Comparison of ENCODE assay signal across 9 cellular contexts in the genomic region with DNA sequence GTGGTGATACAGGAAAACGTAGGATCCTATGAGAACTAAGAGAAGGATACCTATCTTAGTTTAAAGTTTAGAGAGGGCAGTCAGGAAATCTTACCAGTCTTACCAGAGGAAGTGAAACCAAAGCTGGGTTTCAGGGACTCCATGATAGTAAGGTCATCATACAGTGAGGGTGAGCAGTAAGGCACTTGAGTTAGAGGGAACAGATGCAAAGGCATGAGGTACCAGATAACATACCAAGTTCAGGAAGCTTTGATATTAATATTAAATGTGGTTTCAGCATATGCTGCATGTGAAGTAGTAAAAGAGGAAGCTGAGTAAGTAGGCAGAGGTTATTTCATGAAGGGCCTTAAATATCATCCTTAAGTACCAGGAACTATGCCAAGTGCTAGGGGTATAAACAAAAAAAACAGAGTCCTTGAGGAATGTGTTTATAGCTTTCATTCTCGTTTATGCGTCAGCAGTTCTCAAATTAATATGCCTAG. TPM values are rescaled to one million over a fixed set of nuclear protein-coding genes. Genes with fewer than 3 reads are reported as not detected.
A peak's percentile ranks its signal among the peaks of the same experiment; 100 is the strongest.
DNase-seq lines count a peak whose midpoint lies in the region; ATAC-seq, FAIRE-seq and TF ChIP-seq lines count a peak whose summit lies in the region.
"Had no signal": no experiment of that assay in that cellular context is flagged by ENCODE, and none has a peak within 500 bp of the region (broad histone marks: within the 10 kb centered on the region; RNA-seq: fewer than 3 reads in every experiment).

No MANE protein-coding gene starts in this region.

- SMC1A ChIA-PET in GM12878 (lab: Charles Lee; ENCODE audit: uncharacterized antibody, unreplicated experiment) = interaction anchor here (1.0 to 2.0 kb wide), 4 partner anchors 10 to 16 kb away, joined by 3 to 16 read pairs (median 4); no protein-coding TSS in a partner anchor

- H3K36me3 ChIP-seq in GM12878 (ENCODE audit: control insufficient read depth in 2 of 2, insufficient read depth in 2 of 2, low read length in 1 of 2) = no peaks in the 10 kb centered on the region

- peak in 1 of 2 experiments; percentile 84; a peak in 2 of 4 replicates for TF ChIP-seq EP300 in GM12878 (IDR thresholded peaks at IDR 0.05; ENCODE audit: borderline replicate concordance in 1 of 2, control insufficient read depth in 1 of 2, low read depth in 2 of 2, low read length in 2 of 2)

- 7% methylated on average over 3 of the region's 3 CpGs for WGBS in GM12878 (ENCODE audit: insufficient coverage, insufficient replicate concordance, low lambda C conversion rate, missing lambda C conversion rate)

- intact Hi-C loops in GM12878 (cut with micrococcal nuclease; ENCODE audit: unreplicated experiment) (loop anchor here (1.0 to 2.0 kb wide), 2 partner anchors 9 to 14 kb away; no protein-coding TSS in a partner anchor), posterior vena cava (cut with DNase I) (no loop called here)

- peak; percentile 94 for FAIRE-seq in GM12878 (lab: Jason Lieb, UNC)

- RAD21 ChIA-PET in GM12878 (lab: Charles Lee; ENCODE audit: unreplicated experiment) = interaction anchor here (1.3 to 1.4 kb wide), 2 partner anchors 9 to 15 kb away, joined by 5 to 11 read pairs; no protein-coding TSS in a partner anchor

- TF ChIP-seq RAD21 in GM12878 (IDR thresholded peaks at IDR 0.05; ENCODE audit: insufficient read depth, low read depth, low read length) = no peak

- no peaks in the 10 kb centered on the region for H3K9me3 ChIP-seq in GM12878 (replicated peaks; ENCODE audit: control insufficient read depth, insufficient read depth, low read length)

- H3K9ac ChIP-seq in GM12878 (ENCODE audit: control insufficient read depth, insufficient read depth, low read length) = no peak overlapping the region

- H2AFZ ChIP-seq in GM12878 (ENCODE audit: control insufficient read depth, low read depth, low read length) = no peak overlapping the region

- H3K27ac ChIP-seq in GM12878 (ENCODE audit: control insufficient read depth, insufficient read depth) = peak overlapping the region; percentile 49; the same call in 1 of the 2 replicates

- TF ChIP-seq CTCF in GM12864 (IDR thresholded peaks at IDR 0.05; ENCODE audit: low read depth, low read length, missing control alignments) (no peak), GM12878 (IDR thresholded peaks at IDR 0.05 in 2 of 3, conservative IDR thresholded peaks at IDR 0.05 in 1 of 3; ENCODE audit: control insufficient read depth in 2 of 3, extremely low read depth in 1 of 3, insufficient read depth in 1 of 3, low read depth in 3 of 3, low read length in 3 of 3) (no peak)

- peaks cover 6% of the 10 kb centered on the region for H3K4me1 ChIP-seq in GM12878 (ENCODE audit: control insufficient read depth, insufficient read depth, low read length)

- ATAC-seq in GM21423 (IDR thresholded peaks at IDR 0.05; ENCODE audit: unreplicated experiment) (peak; percentile 99), HG03520 (IDR thresholded peaks at IDR 0.05; ENCODE audit: unreplicated experiment) (peak; percentile 100), GM12878 (peak; percentile 99)

- DNase-seq in GM12864 (ENCODE audit: low read depth) = peak; percentile 69
- DNase-seq in GM12878 (ENCODE audit: low read depth, low spot score) = peak; percentile 78
- no peak for DNase-seq in NCI-H446 (lab: John Stamatoyannopoulos, UW)
- no peak for DNase-seq in GOT3 (lab: John Stamatoyannopoulos, UW)
- DNase-seq in NCI-H446 treated with DMSO at 0.1 percent for 48 hours (lab: John Stamatoyannopoulos, UW) = no peak
- DNase-seq in posterior vena cava (ENCODE audit: low spot score) = no peak

- H4K20me1 ChIP-seq in GM12878 (ENCODE audit: control insufficient read depth, insufficient read depth) = no peaks in the 10 kb centered on the region

- TSS peak; percentile 45 for BruUV-seq in GM12878 (replicated peaks; lab: Mats Ljungman, UMichigan)

- H3K27me3 ChIP-seq in GM12878 (replicated peaks in 1 of 2; ENCODE audit: control insufficient read depth in 2 of 2, insufficient read depth in 2 of 2, low read length in 1 of 2) = no peaks in the 10 kb centered on the region

- H3K79me2 ChIP-seq in GM12878 (ENCODE audit: control insufficient read depth, insufficient read depth, low read length) = no peaks in the 10 kb centered on the region; the same call in none of the 2 replicates

- POLR2A ChIA-PET in GM12878 (lab: Charles Lee) = interaction anchor here (1.1 kb wide), 1 partner anchor 11 kb away, joined by 3 read pairs; no protein-coding TSS in a partner anchor

- H3K4me3 ChIP-seq in GM12864 (ENCODE audit: low read depth, low read length) = no peak overlapping the region
- no peak overlapping the region for H3K4me3 ChIP-seq in GM12878
- H3K4me3 ChIP-seq: skin epidermis had no signal

- TF ChIP-seq POLR2A in GM12878 (IDR thresholded peaks at IDR 0.05; ENCODE audit: low read depth, low read length) = no peak

- peak overlapping the region; percentile 65 for H3K4me2 ChIP-seq in GM12878 (ENCODE audit: control insufficient read depth, insufficient read depth)

- in situ Hi-C loops in GM12878 (cut with MboI) = no loop called here

- CTCF ChIA-PET in GM12878 (lab: Yijun Ruan, JAX) = interaction anchor here (0.5 to 1.2 kb wide), 3 partner anchors 11 to 109 kb away, joined by 3 to 5 read pairs (median 4); no protein-coding TSS in a partner anchor

TF ChIP-seq in GM12878, 131 proteins besides CTCF, POLR2A, EP300 and RAD21 (continues in another document):
- TF ChIP-seq BACH1 (IDR thresholded peaks at IDR 0.05; ENCODE audit: borderline replicate concordance) = no peak
- no peak for TF ChIP-seq NFXL1 (IDR thresholded peaks at IDR 0.05; ENCODE audit: borderline replicate concordance)
- peak; percentile 89 for TF ChIP-seq IRF4 (IDR thresholded peaks at IDR 0.05; ENCODE audit: low read depth, low read length)
- no peak for TF ChIP-seq BHLHE40 (IDR thresholded peaks at IDR 0.05; ENCODE audit: borderline replicate concordance in 1 of 2, low read depth in 2 of 2, low read length in 1 of 2)
- no peak; the same call in 1 of the 2 replicates for TF ChIP-seq NR2F1 (conservative IDR thresholded peaks at IDR 0.05)
- no peak for TF ChIP-seq FOXK2 (IDR thresholded peaks at IDR 0.05)
- TF ChIP-seq LARP7 (IDR thresholded peaks at IDR 0.05) = no peak
- peak; percentile 62; the same call in 1 of the 2 replicates for TF ChIP-seq BCL11A (IDR thresholded peaks at IDR 0.05; ENCODE audit: low read depth, low read length)
- TF ChIP-seq FOXM1 (IDR thresholded peaks at IDR 0.05; ENCODE audit: low read depth, low read length) = 0 out of 2 replicates have a peak, but pooled peaks have one; percentile 24
- TF ChIP-seq EED (IDR thresholded peaks at IDR 0.05; ENCODE audit: low read depth) = peak; percentile 78
- peak; percentile 73; the same call in 1 of the 2 replicates for TF ChIP-seq GATAD2B (conservative IDR thresholded peaks at IDR 0.05; ENCODE audit: low read depth)
- TF ChIP-seq NRF1 (conservative IDR thresholded peaks at IDR 0.05; ENCODE audit: low read depth, low read length) = no peak
- TF ChIP-seq IKZF2 (IDR thresholded peaks at IDR 0.05) = peak; percentile 76 to 82; a peak in 3 of 4 replicates
- TF ChIP-seq CBX5 (IDR thresholded peaks at IDR 0.05; ENCODE audit: low read depth) = peak; percentile 34; the same call in 1 of the 2 replicates
- TF ChIP-seq RELA (IDR thresholded peaks at IDR 0.05; ENCODE audit: borderline replicate concordance, partially characterized antibody) = no peak
- TF ChIP-seq, protein P1, sequence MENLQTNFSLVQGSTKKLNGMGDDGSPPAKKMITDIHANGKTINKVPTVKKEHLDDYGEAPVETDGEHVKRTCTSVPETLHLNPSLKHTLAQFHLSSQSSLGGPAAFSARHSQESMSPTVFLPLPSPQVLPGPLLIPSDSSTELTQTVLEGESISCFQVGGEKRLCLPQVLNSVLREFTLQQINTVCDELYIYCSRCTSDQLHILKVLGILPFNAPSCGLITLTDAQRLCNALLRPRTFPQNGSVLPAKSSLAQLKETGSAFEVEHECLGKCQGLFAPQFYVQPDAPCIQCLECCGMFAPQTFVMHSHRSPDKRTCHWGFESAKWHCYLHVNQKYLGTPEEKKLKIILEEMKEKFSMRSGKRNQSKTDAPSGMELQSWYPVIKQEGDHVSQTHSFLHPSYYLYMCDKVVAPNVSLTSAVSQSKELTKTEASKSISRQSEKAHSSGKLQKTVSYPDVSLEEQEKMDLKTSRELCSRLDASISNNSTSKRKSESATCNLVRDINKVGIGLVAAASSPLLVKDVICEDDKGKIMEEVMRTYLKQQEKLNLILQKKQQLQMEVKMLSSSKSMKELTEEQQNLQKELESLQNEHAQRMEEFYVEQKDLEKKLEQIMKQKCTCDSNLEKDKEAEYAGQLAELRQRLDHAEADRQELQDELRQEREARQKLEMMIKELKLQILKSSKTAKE (IDR thresholded peaks at IDR 0.05; ENCODE audit: low read depth, poor library complexity, severe bottlenecking) = peak; percentile 45
- peak; percentile 87 for TF ChIP-seq RUNX3 (IDR thresholded peaks at IDR 0.05; ENCODE audit: low read length)
- peak; percentile 78; the same call in 1 of the 2 replicates for TF ChIP-seq MTA3 (IDR thresholded peaks at IDR 0.05; ENCODE audit: borderline replicate concordance, low read length)
- TF ChIP-seq HCFC1 (IDR thresholded peaks at IDR 0.05; ENCODE audit: low read length) = no peak
- peak; percentile 79 for TF ChIP-seq IKZF1 (conservative IDR thresholded peaks at IDR 0.05)
- no peak for TF ChIP-seq RFX5 (IDR thresholded peaks at IDR 0.05; ENCODE audit: low read depth, low read length)

RNA-seq across cellular contexts. Expression of a gene that starts 16.9 kb away (rescaled TPM):
- total RNA-seq in GM12878 (2013; cell fraction: nucleolus; rRNA removed) = 16.2 and 18.3 TPM in 2 replicates
- 8.1 and 10.5 TPM in 2 replicates for total RNA-seq in GM12878 (2014; rRNA removed)
- 9.2 and 9.8 TPM in 2 replicates for total RNA-seq in GM12878 (2014; rRNA removed; fragmentation: Illumina TruSeq; extraction: Trizol)
- 12.2 and 13.2 TPM in 2 replicates for total RNA-seq in GM12878 (2021)
- polyA plus RNA-seq in GM12878 (2011; ENCODE audit: low read depth) = 4.9 TPM
- polyA plus RNA-seq in GM12878 (2011; rRNA removed) = 19.3 and 29.5 TPM in 2 replicates
- 4.7 and 5.8 TPM in 2 replicates for polyA plus RNA-seq in GM12878 (2011; cell fraction: cytosol; rRNA removed)
- 4.8 and 5.8 TPM in 2 replicates for polyA plus RNA-seq in GM12878 (2011; cell fraction: nucleus; rRNA removed)
- 5.7 and 7.4 TPM in 2 replicates for polyA plus RNA-seq in GM12878 (2012)
- polyA plus RNA-seq in GM12878 (2014; fragmentation: Illumina TruSeq; extraction: Trizol) = 18.5 and 25.0 TPM in 2 replicates
- 10 to 100 TPM; 21.3 to 30.9 TPM for polyA plus RNA-seq in GM12878 (2014; fragmentation: Nextera tagmentation; extraction: Ambion mirVana)
- polyA plus RNA-seq in GM12878 (2014; rRNA removed) = 11.6 and 14.4 TPM in 2 replicates
- 10 to 100 TPM; 26.9 to 30.6 TPM for polyA plus RNA-seq in GM12878 (2016; fragmentation: Nextera tagmentation; extraction: Ambion mirVana)
- 10.8 and 13.2 TPM in 2 replicates for polyA minus RNA-seq in GM12878 (2011; rRNA and poly(A)+ RNA removed)
- 3.6 and 6.8 TPM in 2 replicates for polyA minus RNA-seq in GM12878 (2011; cell fraction: cytosol; rRNA and poly(A)+ RNA removed)
- 3.9 and 4.3 TPM in 2 replicates for polyA minus RNA-seq in GM12878 (2011; cell fraction: nucleus; rRNA and poly(A)+ RNA removed)
- 10 to 100 TPM; 10.5 to 14.5 TPM for total RNA-seq in posterior vena cava

Comparison
In these comparisons a context has a peak if more than half of its experiments do, and no peak if none do; other contexts are left out.
1. DNase-seq: peak in GM12864 (single experiment) and GM12878 (single experiment); none in NCI-H446 (0 of 2), GOT3 (single experiment), NCI-H446 treated with DMSO at 0.1 percent for 48 hours (single experiment) and posterior vena cava (single experiment).
2. Peak in every context shown above with its lines, with median percentiles within 50 percentile points of each other: ATAC-seq.